In the genomic region with DNA sequence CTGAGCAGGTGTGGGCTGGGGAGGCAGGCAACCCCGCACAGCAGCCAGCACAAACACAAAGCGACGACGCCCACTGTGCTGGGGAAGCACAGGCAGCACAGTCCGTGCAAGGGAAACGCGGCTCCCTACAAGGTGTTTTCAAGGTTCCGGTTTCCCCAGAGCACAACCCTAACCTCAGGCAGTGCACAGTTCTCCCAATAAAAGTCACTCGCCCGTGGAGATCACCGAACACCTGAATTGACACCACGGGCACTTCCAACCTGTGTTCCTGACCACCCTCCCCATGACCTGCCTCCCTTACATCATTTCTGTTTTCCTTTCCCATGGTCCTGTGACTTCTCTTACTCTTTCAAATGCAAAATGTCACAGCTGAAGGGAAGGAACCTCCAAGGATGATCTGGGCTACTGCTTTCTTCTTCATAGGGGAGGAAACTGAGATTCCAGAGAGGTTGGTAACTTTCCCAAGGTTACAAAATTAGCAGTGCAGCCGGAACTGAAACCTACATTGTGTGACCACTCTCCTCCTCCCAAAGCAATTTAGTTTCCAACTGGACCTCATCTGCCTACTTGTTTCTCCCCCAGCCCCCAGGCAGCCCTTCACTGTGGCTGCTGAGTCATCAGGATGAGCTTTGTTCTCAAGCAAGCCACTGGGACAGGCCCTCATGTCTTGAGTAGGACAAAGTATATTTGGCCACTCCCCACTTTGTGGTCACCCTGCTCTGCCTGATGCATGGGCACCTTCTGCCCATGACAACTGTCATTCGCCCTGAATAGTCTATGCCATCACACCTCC, we compare ENCODE assay signal across 1 cellular context.
TF ChIP-seq lines count a peak whose summit lies in the region.

No MANE protein-coding gene starts in this region.

TF ChIP-seq in GM23338, 12 proteins besides CTCF, POLR2A, EP300 and RAD21 (continued from another document):
- TF ChIP-seq ZNF462 (CRISPR knock-in tag; IDR thresholded peaks at IDR 0.05) = peak; percentile 62; the same call in 1 of the 2 replicates
